2 cellular contexts compared by ENCODE assay signal in genomic region chr5:141515946-141516647, GRCh38.
TF ChIP-seq lines count a peak whose summit lies in the region.

No MANE protein-coding gene starts in this region.

TF ChIP-seq in SK-N-SH, 30 proteins besides CTCF, POLR2A, EP300 and RAD21:
- TF ChIP-seq USF1 (IDR thresholded peaks at IDR 0.05; ENCODE audit: borderline replicate concordance, low read depth) (no peak), TCF12 (IDR thresholded peaks at IDR 0.05) (no peak), NRF1 (IDR thresholded peaks at IDR 0.05; ENCODE audit: low read depth, low read length) (no peak), MEF2A (IDR thresholded peaks at IDR 0.05; ENCODE audit: borderline replicate concordance, low read depth) (no peak), NFIC (IDR thresholded peaks at IDR 0.05; ENCODE audit: borderline replicate concordance) (no peak), YY1 (IDR thresholded peaks at IDR 0.05; ENCODE audit: low read depth) (no peak), GATA2 (CRISPR knock-in tag; IDR thresholded peaks at IDR 0.05) (no peak), POLR2AphosphoS5 (IDR thresholded peaks at IDR 0.05; ENCODE audit: low read depth, low read length) (no peak), GABPA (IDR thresholded peaks at IDR 0.05; ENCODE audit: low read depth) (no peak), ZBTB33 (IDR thresholded peaks at IDR 0.05; ENCODE audit: borderline replicate concordance, low read depth) (no peak), TEAD4 (IDR thresholded peaks at IDR 0.05; ENCODE audit: borderline replicate concordance, insufficient read depth) (no peak), RCOR1 (IDR thresholded peaks at IDR 0.05; ENCODE audit: low read length) (no peak), FOXJ3 (CRISPR knock-in tag; IDR thresholded peaks at IDR 0.05) (no peak), REST (IDR thresholded peaks at IDR 0.05; ENCODE audit: low read depth, low read length) (no peak), RXRA (IDR thresholded peaks at IDR 0.05; ENCODE audit: borderline replicate concordance, low read depth) (no peak), SMC3 (IDR thresholded peaks at IDR 0.05; ENCODE audit: low read depth, low read length) (no peak), RFX5 (IDR thresholded peaks at IDR 0.05; ENCODE audit: low read length) (no peak), CHD2 (IDR thresholded peaks at IDR 0.05; ENCODE audit: low read length, partially characterized antibody) (no peak)

TF ChIP-seq in SK-N-SH treated with all-trans-retinoic acid at 6 μM for 48 hours, 23 proteins besides CTCF, POLR2A, EP300 and RAD21 (continued from another document):
- no peak for TF ChIP-seq ISL1 (CRISPR knock-in tag; IDR thresholded peaks at IDR 0.05)
- no peak for TF ChIP-seq BACH2 (CRISPR knock-in tag; IDR thresholded peaks at IDR 0.05; ENCODE audit: borderline replicate concordance)
- no peak for TF ChIP-seq ZFP3 (CRISPR knock-in tag; IDR thresholded peaks at IDR 0.05)
- TF ChIP-seq SNAI2 (CRISPR knock-in tag; IDR thresholded peaks at IDR 0.05): no peak
- no peak for TF ChIP-seq CSRNP3 (CRISPR knock-in tag; IDR thresholded peaks at IDR 0.05)
- TF ChIP-seq ARNTL (CRISPR knock-in tag; IDR thresholded peaks at IDR 0.05; ENCODE audit: borderline replicate concordance, low read depth): no peak
- no peak for TF ChIP-seq TCF4 (CRISPR knock-in tag; IDR thresholded peaks at IDR 0.05; ENCODE audit: borderline replicate concordance)
- TF ChIP-seq TSHZ2 (CRISPR knock-in tag; IDR thresholded peaks at IDR 0.05): no peak
- TF ChIP-seq RARB (CRISPR knock-in tag; IDR thresholded peaks at IDR 0.05): no peak
